In the genomic region with DNA sequence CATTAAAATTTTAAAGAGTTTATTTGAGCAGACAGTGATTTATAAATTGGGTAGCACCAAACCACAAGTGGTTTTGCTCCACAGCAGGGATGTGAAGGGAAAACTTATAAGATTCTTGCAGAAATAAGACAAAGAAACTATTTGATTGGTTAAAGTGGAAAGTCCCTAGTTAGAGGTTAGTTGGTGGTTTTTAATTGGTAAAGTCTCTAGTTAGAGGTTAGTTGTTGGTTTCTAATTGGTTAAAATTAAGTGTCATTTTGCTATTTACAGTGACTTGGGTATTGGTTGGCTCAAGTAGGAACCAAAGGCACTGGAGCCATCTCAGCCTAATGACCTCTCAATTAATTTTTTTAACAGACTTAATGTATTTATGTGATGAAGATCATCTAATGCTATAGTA, we compare ENCODE assay signal across 19 cellular contexts. TPM values are rescaled to one million over a fixed set of nuclear protein-coding genes. Genes with fewer than 3 reads are reported as not detected.
DNase-seq lines count a peak whose midpoint lies in the region; ATAC-seq, FAIRE-seq and TF ChIP-seq lines count a peak whose summit lies in the region.
"Had no signal": no experiment of that assay in that cellular context is flagged by ENCODE, and none has a peak within 500 bp of the region (broad histone marks: within the 10 kb centered on the region; RNA-seq: fewer than 3 reads in every experiment).

No MANE protein-coding gene starts in this region.

- peaks cover 4% of the 10 kb centered on the region for H3K36me3 Mint-ChIP-seq in astrocyte (ENCODE audit: low read depth, unreplicated experiment)

- H3K36me3 ChIP-seq in astrocyte (ENCODE audit: insufficient read depth, low read length) (no peaks in the 10 kb centered on the region), GM12878 (ENCODE audit: control insufficient read depth in 2 of 2, insufficient read depth in 2 of 2, low read length in 1 of 2) (no peaks in the 10 kb centered on the region), WERI-Rb-1 (no peaks in the 10 kb centered on the region)
- H3K36me3 ChIP-seq: BLaER1 treated with 17β-estradiol and CSF1 and Interleukin-3, amounts not matched to agents 10 nM and 100 nM had no signal

- no peak for DNase-seq in GM12891 (ENCODE audit: insufficient read length, low spot score)
- no peak for DNase-seq in astrocyte (ENCODE audit: low read depth)
- DNase-seq in GM12878 (ENCODE audit: low read depth, low spot score): peak; percentile 15
- DNase-seq in Right ventricle myocardium inferior (ENCODE audit: missing footprints): no peak
- no peak for DNase-seq in WERI-Rb-1
- DNase-seq: AML-193; Caco-2; Calu3; CD4-positive, alpha-beta T cell; CD8-positive, alpha-beta T cell; DMS79 treated with DMSO at 0.1 percent for 48 hours; GF-D8 had no signal

- no peak for TF ChIP-seq RAD21 in GM12878 (IDR thresholded peaks at IDR 0.05; ENCODE audit: insufficient read depth, low read depth, low read length)

- BruUV-seq in GM12878 (replicated peaks; lab: Mats Ljungman, UMichigan): no TSS peak

- SMC1A ChIA-PET in GM12878 (lab: Charles Lee; ENCODE audit: uncharacterized antibody, unreplicated experiment): no interaction called here

- H3K9me3 ChIP-seq in astrocyte (ENCODE audit: insufficient read depth, low read depth, low read length): no peaks in the 10 kb centered on the region
- no peaks in the 10 kb centered on the region; the same call in 2 of the 3 replicates for H3K9me3 ChIP-seq in GM12878 (replicated peaks; ENCODE audit: control insufficient read depth, insufficient read depth, low read length)
- H3K9me3 ChIP-seq in WERI-Rb-1 (ENCODE audit: severe bottlenecking): no peaks in the 10 kb centered on the region
- H3K9me3 ChIP-seq: A549, Caco-2 had no signal

- TF ChIP-seq POLR2A in GM12891 (IDR thresholded peaks at IDR 0.05; ENCODE audit: low read depth, low read length) (no peak), GM12878 (IDR thresholded peaks at IDR 0.05; ENCODE audit: low read depth, low read length) (no peak)

- no peak overlapping the region for H3K4me3 Mint-ChIP-seq in astrocyte (ENCODE audit: unreplicated experiment)
- H3K4me3 Mint-ChIP-seq: B cell; CD4-positive, alpha-beta T cell; CD8-positive, alpha-beta T cell had no signal

- CTCF ChIA-PET in GM12878 (lab: Yijun Ruan, JAX): no interaction called here

- POLR2A ChIA-PET in GM12878 (lab: Charles Lee): no interaction called here

- FAIRE-seq in GM12891 (lab: Jason Lieb, UNC) (peak; percentile 59), astrocyte (lab: Jason Lieb, UNC) (peak; percentile 52), GM12878 (lab: Jason Lieb, UNC) (no peak)
- FAIRE-seq: D721Med, G401.6 had no signal

- H3K9ac ChIP-seq in astrocyte (ENCODE audit: low read length): no peak overlapping the region
- no peak overlapping the region for H3K9ac ChIP-seq in GM12878 (ENCODE audit: control insufficient read depth, insufficient read depth, low read length)
- H3K9ac ChIP-seq: BLaER1 treated with 17β-estradiol and CSF1 and Interleukin-3, amounts not matched to agents 10 nM and 100 nM had no signal

- no peak overlapping the region for H3K27ac ChIP-seq in astrocyte (ENCODE audit: low read depth, low read length)
- no peak overlapping the region for H3K27ac ChIP-seq in GM12878 (ENCODE audit: control insufficient read depth, insufficient read depth)
- H3K27ac ChIP-seq in WERI-Rb-1: no peak overlapping the region
- H3K27ac ChIP-seq: 22Rv1; A549; BLaER1 treated with 17β-estradiol and CSF1 and Interleukin-3, amounts not matched to agents 10 nM and 100 nM; C4-2B had no signal

- H3K4me3 ChIP-seq in astrocyte (ENCODE audit: insufficient read depth, low read depth, low read length): no peak overlapping the region
- H3K4me3 ChIP-seq in GM12878: no peak overlapping the region
- H3K4me3 ChIP-seq in WERI-Rb-1 (ENCODE audit: low read depth, low read length): no peak overlapping the region
- H3K4me3 ChIP-seq: A549; BLaER1 treated with 17β-estradiol and CSF1 and Interleukin-3, amounts not matched to agents 10 nM and 100 nM had no signal

- H4K20me1 ChIP-seq in astrocyte (ENCODE audit: insufficient read depth, low read length): no peaks in the 10 kb centered on the region
- no peaks in the 10 kb centered on the region for H4K20me1 ChIP-seq in GM12878 (ENCODE audit: control insufficient read depth, insufficient read depth)

- no peaks in the 10 kb centered on the region for H3K9me3 Mint-ChIP-seq in astrocyte (ENCODE audit: unreplicated experiment)
- H3K9me3 Mint-ChIP-seq: CD4-positive, alpha-beta T cell; CD8-positive, alpha-beta T cell had no signal

- ATAC-seq in GM12878: peak; percentile 45
- ATAC-seq in Right ventricle myocardium inferior: no peak
- ATAC-seq: A549; CD8-positive, alpha-beta T cell had no signal

- no peaks in the 10 kb centered on the region for H3K79me2 ChIP-seq in astrocyte (ENCODE audit: insufficient read depth, low read length)
- H3K79me2 ChIP-seq in GM12878 (ENCODE audit: control insufficient read depth, insufficient read depth, low read length): no peaks in the 10 kb centered on the region

- in situ Hi-C loops in GM12878 (cut with MboI): no loop called here

- H3K4me1 ChIP-seq in astrocyte (ENCODE audit: insufficient read depth, low read length) (no peaks in the 10 kb centered on the region), GM12878 (ENCODE audit: control insufficient read depth, insufficient read depth, low read length) (no peaks in the 10 kb centered on the region)
- H3K4me1 ChIP-seq: A549, Caco-2 had no signal

- RAD21 ChIA-PET in GM12878 (lab: Charles Lee; ENCODE audit: unreplicated experiment): no interaction called here

- no peak for TF ChIP-seq EP300 in GM12878 (IDR thresholded peaks at IDR 0.05; ENCODE audit: borderline replicate concordance in 1 of 2, control insufficient read depth in 1 of 2, low read depth in 2 of 2, low read length in 2 of 2)

- H2AFZ ChIP-seq in astrocyte (ENCODE audit: low read depth, low read length) (no peak overlapping the region), GM12878 (ENCODE audit: control insufficient read depth, low read depth, low read length) (no peak overlapping the region)

- no peaks in the 10 kb centered on the region for H3K27me3 ChIP-seq in astrocyte (ENCODE audit: insufficient read depth, low read length)
- H3K27me3 ChIP-seq in GM12878 (replicated peaks in 1 of 2; ENCODE audit: control insufficient read depth in 2 of 2, insufficient read depth in 2 of 2, low read length in 1 of 2): no peaks in the 10 kb centered on the region
- H3K27me3 ChIP-seq in WERI-Rb-1 (ENCODE audit: insufficient read depth, low read depth, severe bottlenecking): peaks cover 2% of the 10 kb centered on the region

- no peaks in the 10 kb centered on the region for H3K27me3 Mint-ChIP-seq in astrocyte (ENCODE audit: low read depth, unreplicated experiment)
- H3K27me3 Mint-ChIP-seq: B cell; CD4-positive, alpha-beta T cell had no signal

- intact Hi-C loops in GM12878 (cut with micrococcal nuclease; ENCODE audit: unreplicated experiment) (no loop called here), Right ventricle myocardium inferior (cut with DNase I) (no loop called here)

- TF ChIP-seq CTCF in astrocyte (IDR thresholded peaks at IDR 0.05; ENCODE audit: insufficient read depth, low read depth, low read length) (no peak), GM12878 (IDR thresholded peaks at IDR 0.05 in 2 of 3, conservative IDR thresholded peaks at IDR 0.05 in 1 of 3; ENCODE audit: control insufficient read depth in 2 of 3, extremely low read depth in 1 of 3, insufficient read depth in 1 of 3, low read depth in 3 of 3, low read length in 3 of 3) (no peak), WERI-Rb-1 (IDR thresholded peaks at IDR 0.05; ENCODE audit: low read depth, low read length) (no peak)

- H3K4me2 ChIP-seq in astrocyte (ENCODE audit: low read length): no peak overlapping the region
- no peak overlapping the region for H3K4me2 ChIP-seq in GM12878 (ENCODE audit: control insufficient read depth, insufficient read depth)
- H3K4me2 ChIP-seq: A549; BLaER1 treated with 17β-estradiol and CSF1 and Interleukin-3, amounts not matched to agents 10 nM and 100 nM had no signal

- H3K27ac Mint-ChIP-seq in astrocyte (ENCODE audit: unreplicated experiment): no peak overlapping the region
- H3K27ac Mint-ChIP-seq: B cell; CD4-positive, alpha-beta T cell; CD8-positive, alpha-beta T cell had no signal

- H3K4me1 Mint-ChIP-seq in astrocyte (ENCODE audit: low read depth, unreplicated experiment): no peaks in the 10 kb centered on the region

RNA-seq across cellular contexts. Expression of a gene that starts 23.0 kb away (rescaled TPM):
- polyA plus RNA-seq in GM12891 (2012; ENCODE audit: low read depth, missing spikeins): 9.2 TPM
- total RNA-seq in astrocyte: 10.7 and 11.5 TPM in 2 replicates
- 4.0 and 4.8 TPM in 2 replicates for total RNA-seq in GM12878 (2013; cell fraction: nucleolus; rRNA removed)
- 9.1 and 12.9 TPM in 2 replicates for total RNA-seq in GM12878 (2014; rRNA removed)
- 15.1 and 16.0 TPM in 2 replicates for total RNA-seq in GM12878 (2014; rRNA removed; fragmentation: Illumina TruSeq; extraction: Trizol)
- 10.8 and 10.9 TPM in 2 replicates for total RNA-seq in GM12878 (2021)
- 8.3 TPM for polyA plus RNA-seq in GM12878 (2011; ENCODE audit: low read depth)
- 17.3 and 26.0 TPM in 2 replicates for polyA plus RNA-seq in GM12878 (2011; rRNA removed)
- 7.9 and 9.5 TPM in 2 replicates for polyA plus RNA-seq in GM12878 (2011; cell fraction: cytosol; rRNA removed)
- 13.9 and 15.6 TPM in 2 replicates for polyA plus RNA-seq in GM12878 (2011; cell fraction: nucleus; rRNA removed)
- 7.8 and 8.3 TPM in 2 replicates for polyA plus RNA-seq in GM12878 (2012)
- polyA plus RNA-seq in GM12878 (2014; fragmentation: Illumina TruSeq; extraction: Trizol): 20.4 and 22.0 TPM in 2 replicates
- polyA plus RNA-seq in GM12878 (2014; fragmentation: Nextera tagmentation; extraction: Ambion mirVana): 10 to 100 TPM; 14.7 to 15.0 TPM
- polyA plus RNA-seq in GM12878 (2014; rRNA removed): 10.6 and 10.7 TPM in 2 replicates
- 10 to 100 TPM; 16.2 to 16.8 TPM for polyA plus RNA-seq in GM12878 (2016; fragmentation: Nextera tagmentation; extraction: Ambion mirVana)
- 9.0 and 11.1 TPM in 2 replicates for polyA minus RNA-seq in GM12878 (2011; rRNA and poly(A)+ RNA removed)
- polyA minus RNA-seq in GM12878 (2011; cell fraction: cytosol; rRNA and poly(A)+ RNA removed): 2.8 and 3.1 TPM in 2 replicates
- polyA minus RNA-seq in GM12878 (2011; cell fraction: nucleus; rRNA and poly(A)+ RNA removed): 4.9 and 5.8 TPM in 2 replicates
- total RNA-seq in Right ventricle myocardium inferior: 18.0 TPM

RNA-seq across cellular contexts. Expression of a gene that starts 23.2 kb away (rescaled TPM):
- polyA plus RNA-seq in GM12891 (2012; ENCODE audit: low read depth, missing spikeins): 54.9 TPM
- total RNA-seq in astrocyte: 47.3 and 49.6 TPM in 2 replicates
- total RNA-seq in GM12878 (2013; cell fraction: nucleolus; rRNA removed): 16.3 and 17.1 TPM in 2 replicates
- total RNA-seq in GM12878 (2014; rRNA removed): 50.3 and 60.4 TPM in 2 replicates
- 49.0 and 50.5 TPM in 2 replicates for total RNA-seq in GM12878 (2014; rRNA removed; fragmentation: Illumina TruSeq; extraction: Trizol)
- 46.9 and 47.4 TPM in 2 replicates for total RNA-seq in GM12878 (2021)
- polyA plus RNA-seq in GM12878 (2011; ENCODE audit: low read depth): 57.2 TPM
- 113 and 162 TPM in 2 replicates for polyA plus RNA-seq in GM12878 (2011; rRNA removed)
- polyA plus RNA-seq in GM12878 (2011; cell fraction: cytosol; rRNA removed): 64.6 and 64.9 TPM in 2 replicates
- 33.6 and 38.0 TPM in 2 replicates for polyA plus RNA-seq in GM12878 (2011; cell fraction: nucleus; rRNA removed)
- polyA plus RNA-seq in GM12878 (2012): 49.4 and 50.7 TPM in 2 replicates
- 62.7 and 76.9 TPM in 2 replicates for polyA plus RNA-seq in GM12878 (2014; fragmentation: Illumina TruSeq; extraction: Trizol)
- polyA plus RNA-seq in GM12878 (2014; fragmentation: Nextera tagmentation; extraction: Ambion mirVana): 100 to 1,000 TPM in 1 of 2 experiments, 10 to 100 TPM in 1; 95.4 to 152 TPM
- 37.2 and 47.2 TPM in 2 replicates for polyA plus RNA-seq in GM12878 (2014; rRNA removed)
- polyA plus RNA-seq in GM12878 (2016; fragmentation: Nextera tagmentation; extraction: Ambion mirVana): 100 to 1,000 TPM in 1 of 2 experiments, 10 to 100 TPM in 1; 88.0 to 101 TPM
- polyA minus RNA-seq in GM12878 (2011; rRNA and poly(A)+ RNA removed): 32.3 and 50.2 TPM in 2 replicates
- polyA minus RNA-seq in GM12878 (2011; cell fraction: cytosol; rRNA and poly(A)+ RNA removed): 11.1 and 14.5 TPM in 2 replicates
- polyA minus RNA-seq in GM12878 (2011; cell fraction: nucleus; rRNA and poly(A)+ RNA removed): 6.2 and 7.8 TPM in 2 replicates
- total RNA-seq in Right ventricle myocardium inferior: 19.0 TPM
